In the genomic region with DNA sequence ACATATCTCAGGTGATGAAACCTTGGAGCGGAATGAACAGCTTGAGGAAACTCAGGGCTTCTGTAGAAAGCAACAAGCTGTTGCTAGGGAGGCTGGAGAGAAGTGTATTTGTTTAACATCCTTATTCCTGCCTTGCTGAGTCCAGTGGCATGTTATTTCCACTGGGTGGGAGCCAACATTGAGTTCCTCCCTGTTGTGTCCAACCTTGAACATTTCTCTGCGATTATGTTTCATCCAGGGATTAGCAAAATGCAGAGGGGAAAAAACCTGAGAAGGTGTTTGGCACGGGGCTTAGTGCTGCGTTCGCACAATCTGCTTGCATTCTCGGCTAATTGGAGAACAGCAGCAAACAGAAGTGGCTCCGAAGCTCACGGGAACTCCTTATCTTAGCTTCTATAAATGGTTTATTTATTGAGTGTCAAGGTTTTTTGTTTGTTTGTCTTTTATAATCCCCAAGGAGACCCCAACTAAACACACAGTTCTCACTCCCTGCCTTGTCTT, we compare ENCODE assay signal across 11 cellular contexts.
DNase-seq lines count a peak whose midpoint lies in the region; ATAC-seq and TF ChIP-seq lines count a peak whose summit lies in the region.
"Had no signal": no experiment of that assay in that cellular context is flagged by ENCODE, and none has a peak within 500 bp of the region (broad histone marks: within the 10 kb centered on the region; RNA-seq: fewer than 3 reads in every experiment).

No MANE protein-coding gene starts in this region.

- H3K9me3 Mint-ChIP-seq in Calu3 (ENCODE audit: low read depth, unreplicated experiment) = no peaks in the 10 kb centered on the region
- no peaks in the 10 kb centered on the region for H3K9me3 Mint-ChIP-seq in natural killer cell
- H3K9me3 Mint-ChIP-seq: IgD-negative memory B cell had no signal

- BruUV-seq in Calu3 (replicated peaks; lab: Mats Ljungman, UMichigan) = no TSS peak

- no peaks in the 10 kb centered on the region for H3K27me3 ChIP-seq in endocrine pancreas (ENCODE audit: control insufficient read depth, insufficient read depth, low read length)
- H3K27me3 ChIP-seq: tibial artery had no signal

- H3K9ac ChIP-seq in endocrine pancreas (ENCODE audit: control insufficient read depth, insufficient read depth, low read length) = peak overlapping the region; percentile 24

- H3K27me3 Mint-ChIP-seq in Calu3 (ENCODE audit: unreplicated experiment) (peaks cover 4% of the 10 kb centered on the region), natural killer cell (ENCODE audit: low read depth in 2 of 2) (peaks cover 19 to 22% of the 10 kb centered on the region in 2 donors)

- peak overlapping the region; percentile 60 for H3K4me3 ChIP-seq in endocrine pancreas (ENCODE audit: control insufficient read depth, insufficient read depth, low read length)
- H3K4me3 ChIP-seq: tibial artery had no signal

- H3K27ac Mint-ChIP-seq in Calu3 (ENCODE audit: unreplicated experiment) = peak overlapping the region; percentile 69
- H3K27ac Mint-ChIP-seq in natural killer cell = no peak overlapping the region
- H3K27ac Mint-ChIP-seq: IgD-negative memory B cell had no signal

- no peaks in the 10 kb centered on the region for H3K36me3 Mint-ChIP-seq in Calu3 (ENCODE audit: insufficient read depth, unreplicated experiment)
- H3K36me3 Mint-ChIP-seq in natural killer cell = no peaks in the 10 kb centered on the region
- H3K36me3 Mint-ChIP-seq: IgD-negative memory B cell had no signal

- DNase-seq in Calu3 (peak; percentile 38), NCI-H1105 treated with DMSO at 0.1 percent for 48 hours (lab: John Stamatoyannopoulos, UW) (peak; percentile 58), mucosa of gallbladder (ENCODE audit: low spot score) (peak; percentile 28), GOT3 (lab: John Stamatoyannopoulos, UW) (no peak), NCI-H2107 treated with DMSO at 0.1 percent for 48 hours (lab: John Stamatoyannopoulos, UW; ENCODE audit: unreplicated experiment) (no peak), natural killer cell (no peak), NK-92 (lab: John Stamatoyannopoulos, UW; ENCODE audit: unreplicated experiment) (no peak)
- DNase-seq: central memory CD4-positive, alpha-beta T cell had no signal

- ATAC-seq in natural killer cell = no peak

- H3K4me1 Mint-ChIP-seq in Calu3 (ENCODE audit: low read depth, unreplicated experiment) (peaks cover 16% of the 10 kb centered on the region), natural killer cell (no peaks in the 10 kb centered on the region)
- H3K4me1 Mint-ChIP-seq: IgD-negative memory B cell had no signal

- no peak for TF ChIP-seq CTCF in Calu3 (IDR thresholded peaks at IDR 0.05; ENCODE audit: unreplicated experiment)
- TF ChIP-seq CTCF in natural killer cell (IDR thresholded peaks at IDR 0.05) = no peak

- CTCF ChIA-PET in Calu3 (lab: Charles Lee) = interaction anchor here (0.5 kb wide), 1 partner anchor 342 kb away, joined by 8 read pairs; no protein-coding TSS in a partner anchor

- H3K4me1 ChIP-seq in endocrine pancreas (ENCODE audit: control insufficient read depth, insufficient read depth, low read length) = no peaks in the 10 kb centered on the region

- intact Hi-C loops in Calu3 (cut with micrococcal nuclease; ENCODE audit: unreplicated experiment) (no loop called here), natural killer cell (cut with micrococcal nuclease) (no loop called here)

- no peaks in the 10 kb centered on the region for H3K36me3 ChIP-seq in endocrine pancreas (ENCODE audit: control insufficient read depth, insufficient read depth, low read length)
- H3K36me3 ChIP-seq: tibial artery had no signal

- no peaks in the 10 kb centered on the region for H3K9me3 ChIP-seq in endocrine pancreas (ENCODE audit: control insufficient read depth, low read length)
- H3K9me3 ChIP-seq: tibial artery had no signal

- H3K4me3 Mint-ChIP-seq in Calu3 (ENCODE audit: low read depth, unreplicated experiment) = peak overlapping the region; percentile 12
- H3K4me3 Mint-ChIP-seq in natural killer cell = no peak overlapping the region
- H3K4me3 Mint-ChIP-seq: IgD-negative memory B cell had no signal

Comparison
In these comparisons a context has a peak if more than half of its experiments do, and no peak if none do; other contexts are left out.
1. DNase-seq: peak in Calu3 (single experiment), NCI-H1105 treated with DMSO at 0.1 percent for 48 hours (single experiment) and mucosa of gallbladder (single experiment); none in GOT3 (single experiment), NCI-H2107 treated with DMSO at 0.1 percent for 48 hours (single experiment), natural killer cell (single experiment) and NK-92 (single experiment).